17 cellular contexts compared by ENCODE assay signal in the genomic region with DNA sequence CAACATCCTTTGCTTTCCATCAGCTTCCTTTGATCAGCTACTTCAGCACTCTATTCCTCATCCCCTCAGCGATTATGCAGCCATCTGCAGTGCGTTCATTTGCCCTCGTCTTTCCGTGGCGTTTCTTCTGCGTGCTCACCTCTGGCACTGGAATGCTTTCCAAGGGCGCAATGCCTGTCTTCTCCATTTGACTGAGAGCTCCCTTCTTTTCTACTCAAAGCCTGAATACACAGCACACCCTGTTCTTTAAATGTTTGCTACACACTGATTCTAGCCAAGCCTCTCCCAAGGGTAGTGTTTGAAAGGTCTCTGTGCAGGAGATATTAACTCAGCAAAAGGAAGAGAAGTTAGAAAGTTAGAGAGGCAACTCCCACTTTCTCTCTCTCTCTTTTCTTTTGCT. TPM values are rescaled to one million over a fixed set of nuclear protein-coding genes. Genes with fewer than 3 reads are reported as not detected.
DNase-seq lines count a peak whose midpoint lies in the region; ATAC-seq and TF ChIP-seq lines count a peak whose summit lies in the region.
"Had no signal": no experiment of that assay in that cellular context is flagged by ENCODE, and none has a peak within 500 bp of the region (broad histone marks: within the 10 kb centered on the region; RNA-seq: fewer than 3 reads in every experiment).

No MANE protein-coding gene starts in this region.

- 62 to 64% methylated on average over 7 of the region's 7 CpGs for WGBS in tibial nerve, 2 donors

- H3K79me2 ChIP-seq in GM23338 (replicated peaks; ENCODE audit: insufficient read depth) = no peaks in the 10 kb centered on the region

- no peaks in the 10 kb centered on the region for H3K4me1 ChIP-seq in GM23338 (ENCODE audit: insufficient read depth)
- H3K4me1 ChIP-seq in duodenal mucosa (ENCODE audit: control insufficient read depth in 1 of 2, insufficient read depth in 2 of 2, low read length in 2 of 2) = peaks cover 45 to 60% of the 10 kb centered on the region in 2 donors
- peaks cover 70% of the 10 kb centered on the region for H3K4me1 ChIP-seq in mucosa of stomach (ENCODE audit: control insufficient read depth, insufficient read depth, low read length)
- H3K4me1 ChIP-seq in tibial nerve = peaks cover 0 to 53% (median 15%) of the 10 kb centered on the region in 4 donors
- H3K4me1 ChIP-seq: BE2C had no signal

- no peak for TF ChIP-seq POLR2A in tibial nerve (IDR thresholded peaks at IDR 0.05)

- H3K27me3 ChIP-seq in GM23338 (ENCODE audit: insufficient read depth) (no peaks in the 10 kb centered on the region), duodenal mucosa (ENCODE audit: control insufficient read depth in 1 of 2, insufficient read depth in 2 of 2, low read length in 2 of 2) (no peaks in the 10 kb centered on the region), mucosa of stomach (ENCODE audit: control insufficient read depth, insufficient read depth, low read length) (no peaks in the 10 kb centered on the region), tibial nerve (no peaks in the 10 kb centered on the region)

- H4K20me1 ChIP-seq in GM23338 (replicated peaks; ENCODE audit: insufficient read depth) = no peaks in the 10 kb centered on the region

- H3K4me1 Mint-ChIP-seq in GM23338 = no peaks in the 10 kb centered on the region

- no peaks in the 10 kb centered on the region for H3F3A ChIP-seq in GM23338 (replicated peaks; ENCODE audit: low read depth)

- H3K4me2 ChIP-seq in GM23338 = no peak overlapping the region

- H2AFZ ChIP-seq in GM23338 = peak overlapping the region; percentile 47; the same call in 1 of the 2 replicates

- H3K4me3 ChIP-seq in GM23338 = no peak overlapping the region
- H3K4me3 ChIP-seq in duodenal mucosa (ENCODE audit: low read depth in 1 of 2, low read length in 2 of 2) = no peak overlapping the region
- H3K4me3 ChIP-seq in mucosa of stomach (ENCODE audit: low read length) = no peak overlapping the region
- H3K4me3 ChIP-seq in tibial nerve = no peak overlapping the region

- TF ChIP-seq CTCF in GM23338 (conservative IDR thresholded peaks at IDR 0.05; ENCODE audit: low read depth in 2 of 2) (no peak), tibial nerve (IDR thresholded peaks at IDR 0.05) (no peak)

- H3K27me3 Mint-ChIP-seq in GM23338 (ENCODE audit: insufficient read depth, low read depth, poor library complexity) = peaks cover 5% of the 10 kb centered on the region

- DNase-seq in GM23338 (ENCODE audit: low spot score) (no peak), tibial nerve (ENCODE audit: low spot score in 2 of 2) (no peak), NCI-H1436 (lab: John Stamatoyannopoulos, UW) (no peak)
- DNase-seq: BE2C; CD8-positive, alpha-beta T cell; MV-4-11; NCI-H1417 treated with DMSO at 0.1 percent for 48 hours; NCI-H2029 treated with DMSO at 0.1 percent for 48 hours; NCI-H510A treated with DMSO at 0.1 percent for 48 hours; SIG-M5 had no signal

- no peak overlapping the region for H3K27ac Mint-ChIP-seq in GM23338
- H3K27ac Mint-ChIP-seq: CD8-positive, alpha-beta T cell; IgD-negative memory B cell had no signal

- no peak overlapping the region for H3K27ac ChIP-seq in GM23338 (ENCODE audit: low read depth)
- H3K27ac ChIP-seq in duodenal mucosa (ENCODE audit: low read depth, low read length) = peak overlapping the region; percentile 28
- peak overlapping the region in 3 of 4 donors; percentile 3 to 76 (median 68) for H3K27ac ChIP-seq in tibial nerve

- H3K9me3 Mint-ChIP-seq in GM23338 = no peaks in the 10 kb centered on the region
- H3K9me3 Mint-ChIP-seq: CD8-positive, alpha-beta T cell; IgD-negative memory B cell had no signal

- H3K36me3 ChIP-seq in GM23338 (ENCODE audit: insufficient read depth) (no peaks in the 10 kb centered on the region), duodenal mucosa (ENCODE audit: control insufficient read depth in 1 of 2, insufficient read depth in 2 of 2, low read length in 2 of 2) (no peaks in the 10 kb centered on the region), mucosa of stomach (ENCODE audit: control insufficient read depth, insufficient read depth, low read length) (no peaks in the 10 kb centered on the region), tibial nerve (no peaks in the 10 kb centered on the region)
- H3K36me3 ChIP-seq: BE2C had no signal

- H3K4me3 Mint-ChIP-seq in GM23338 = no peak overlapping the region
- H3K4me3 Mint-ChIP-seq: CD8-positive, alpha-beta T cell; IgD-negative memory B cell had no signal

- H3K36me3 Mint-ChIP-seq in GM23338 (ENCODE audit: low read depth) = no peaks in the 10 kb centered on the region
- H3K36me3 Mint-ChIP-seq: CD8-positive, alpha-beta T cell; IgD-negative memory B cell had no signal

- H3K9me2 ChIP-seq in GM23338 (ENCODE audit: insufficient read depth) = 0 out of 2 replicates have a peak, but pooled peaks cover under 1% of the 10 kb centered on the region

- H3K9ac ChIP-seq in duodenal mucosa (ENCODE audit: low read depth in 1 of 2, low read length in 2 of 2) = peak overlapping the region in 1 of 2 donors; percentile 16
- H3K9ac ChIP-seq in mucosa of stomach (ENCODE audit: low read length) = peak overlapping the region; percentile 66

- no peaks in the 10 kb centered on the region for H3K9me3 ChIP-seq in duodenal mucosa (ENCODE audit: control insufficient read depth in 1 of 2, low read length in 2 of 2)
- H3K9me3 ChIP-seq in mucosa of stomach (ENCODE audit: control insufficient read depth, low read length) = no peaks in the 10 kb centered on the region
- H3K9me3 ChIP-seq in tibial nerve = no peaks in the 10 kb centered on the region
- H3K9me3 ChIP-seq: BE2C had no signal

- ATAC-seq in GM23338 (no peak), GM21576 (IDR thresholded peaks at IDR 0.05; ENCODE audit: unreplicated experiment) (no peak), HG03354 (IDR thresholded peaks at IDR 0.05; ENCODE audit: poor library complexity, severe bottlenecking, unreplicated experiment) (no peak), GM19351 (IDR thresholded peaks at IDR 0.05; ENCODE audit: unreplicated experiment) (no peak)
- ATAC-seq: CD8-positive, alpha-beta T cell had no signal

- TF ChIP-seq EP300 in tibial nerve (IDR thresholded peaks at IDR 0.05) = no peak

TF ChIP-seq in GM23338, 12 proteins besides CTCF, POLR2A, EP300 and RAD21 (continues in another document):
- TF ChIP-seq POLR2AphosphoS5 (IDR thresholded peaks at IDR 0.05; ENCODE audit: low read depth) = no peak
- TF ChIP-seq JUNB (IDR thresholded peaks at IDR 0.05; ENCODE audit: unreplicated experiment) = no peak
- TF ChIP-seq EZH2 (IDR thresholded peaks at IDR 0.05; ENCODE audit: low read depth, unreplicated experiment) = no peak
- TF ChIP-seq ETS1 (IDR thresholded peaks at IDR 0.05) = no peak
- no peak for TF ChIP-seq NANOG (IDR thresholded peaks at IDR 0.05; ENCODE audit: borderline replicate concordance)
- TF ChIP-seq STAT1 (IDR thresholded peaks at IDR 0.05; ENCODE audit: unreplicated experiment) = no peak

RNA-seq across cellular contexts. Expression of gene C1orf116, which starts 22.6 kb away (rescaled TPM):
- total RNA-seq in GM23338 (2014; rRNA removed; shearing (Covaris generic)) = 4.0 and 5.3 TPM in 2 replicates
- polyA plus RNA-seq in GM23338 (2016; fragmentation: Nextera tagmentation; extraction: Ambion mirVana) = 2.2 and 2.3 TPM in 2 replicates
- under 1 TPM in 1 of 4 donors, not detected in 3; 0.44 TPM for total RNA-seq in tibial nerve
- polyA plus RNA-seq: AG04450 had no signal

RNA-seq across cellular contexts. Expression of gene FCAMR, which starts 39.7 kb away (rescaled TPM):
- total RNA-seq in GM23338 (2014; rRNA removed; shearing (Covaris generic)) = not detected in 2 replicates
- not detected in 2 replicates for polyA plus RNA-seq in GM23338 (2016; fragmentation: Nextera tagmentation; extraction: Ambion mirVana)
- not detected for total RNA-seq in tibial nerve
- total RNA-seq: CD8-positive, alpha-beta T cell had no signal
- polyA plus RNA-seq: AG04450, IgD-negative memory B cell had no signal

RNA-seq across cellular contexts. Expression of gene YOD1, which starts 41.1 kb away (rescaled TPM):
- total RNA-seq in GM23338 (2014; rRNA removed; shearing (Covaris generic)) = 19.7 and 21.9 TPM in 2 replicates
- 3.9 and 4.6 TPM in 2 replicates for polyA plus RNA-seq in GM23338 (2016; fragmentation: Nextera tagmentation; extraction: Ambion mirVana)
- 10 to 100 TPM in 3 of 4 donors, 1 to 10 TPM in 1; 6.9 to 11.8 (median 10.7) TPM for total RNA-seq in tibial nerve

RNA-seq across cellular contexts. Expression of gene PFKFB2, which starts 43.1 kb away (rescaled TPM):
- 10.1 and 14.8 TPM in 2 replicates for total RNA-seq in GM23338 (2014; rRNA removed; shearing (Covaris generic))
- polyA plus RNA-seq in GM23338 (2016; fragmentation: Nextera tagmentation; extraction: Ambion mirVana) = 3.8 and 4.9 TPM in 2 replicates
- 1 to 10 TPM; 6.5 to 9.8 (median 8.6) TPM for total RNA-seq in tibial nerve
